Comparison of ENCODE assay signal across 8 cellular contexts in genomic region chr11:9313648-9314290, GRCh38. TPM values are rescaled to one million over a fixed set of nuclear protein-coding genes. Genes with fewer than 3 reads are reported as not detected.
DNase-seq lines count a peak whose midpoint lies in the region; ATAC-seq and TF ChIP-seq lines count a peak whose summit lies in the region.

No MANE protein-coding gene starts in this region.

- H3K4me3 ChIP-seq in DOHH2 (ENCODE audit: low read length) (peak overlapping the region; percentile 90), LNCaP clone FGC (ENCODE audit: low read depth, low read length) (peak overlapping the region; percentile 96), heart right ventricle (peak overlapping the region; percentile 71 to 98 (median 88)), psoas muscle (peak overlapping the region; percentile 97)

- H3K27ac ChIP-seq in DOHH2 (ENCODE audit: low read depth, low read length) (peak overlapping the region; percentile 72), heart right ventricle (peak overlapping the region; percentile 42 to 94 (median 86)), psoas muscle (peak overlapping the region; percentile 87)

- H3K9me2 ChIP-seq in DOHH2 (replicated peaks; ENCODE audit: control insufficient read depth, low read length): no peaks in the 10 kb centered on the region

- no peaks in the 10 kb centered on the region for H3K27me3 ChIP-seq in DOHH2 (ENCODE audit: control insufficient read depth, low read length)
- H3K27me3 ChIP-seq in heart right ventricle: peaks cover 0 to 6% (median 0%) of the 10 kb centered on the region in 7 donors
- no peaks in the 10 kb centered on the region for H3K27me3 ChIP-seq in psoas muscle (ENCODE audit: insufficient read depth in 3 of 3, low read length in 2 of 3)

- peak; percentile 39 for ATAC-seq in GM21528 (IDR thresholded peaks at IDR 0.05; ENCODE audit: low FRiP score, unreplicated experiment)
- ATAC-seq in heart right ventricle: peak in 6 of 8 donors; percentile 11 to 49 (median 39)
- ATAC-seq in psoas muscle: peak; percentile 6 to 36 (median 14)
- ATAC-seq in GM18520 (IDR thresholded peaks at IDR 0.05; ENCODE audit: unreplicated experiment): no peak

- TF ChIP-seq CTCF in DOHH2 (IDR thresholded peaks at IDR 0.05; ENCODE audit: low read depth, low read length, poor library complexity, severe bottlenecking): no peak
- TF ChIP-seq CTCF in LNCaP clone FGC (IDR thresholded peaks at IDR 0.05; ENCODE audit: control insufficient read depth, extremely low read depth, insufficient read depth): no peak
- TF ChIP-seq CTCF in heart right ventricle (IDR thresholded peaks at IDR 0.05): no peak
- no peak for TF ChIP-seq CTCF in psoas muscle (IDR thresholded peaks at IDR 0.05)

- WGBS in heart right ventricle, 2 donors: 1 to 2% methylated on average over 27 of the region's 27 CpGs
- WGBS in psoas muscle, 3 donors: 1 to 2% (median 1%) methylated on average over 27 of the region's 27 CpGs

- H3K9me3 ChIP-seq in DOHH2 (ENCODE audit: control insufficient read depth, insufficient read depth, low read length) (no peaks in the 10 kb centered on the region), heart right ventricle (no peaks in the 10 kb centered on the region), psoas muscle (no peaks in the 10 kb centered on the region)

- H3K4me1 ChIP-seq in DOHH2 (ENCODE audit: control insufficient read depth, low read length): peaks cover 26% of the 10 kb centered on the region
- H3K4me1 ChIP-seq in heart right ventricle: peaks cover 0 to 29% (median 15%) of the 10 kb centered on the region in 9 donors
- H3K4me1 ChIP-seq in psoas muscle: peaks cover 13% of the 10 kb centered on the region

- intact Hi-C loops in heart right ventricle (cut with DNase I) (loop anchor here in 8 of 10 donors (2.0 to 10.0 kb wide), 8 partner anchors 46 to 149 kb away; partner anchors contain the start of genes IPO7 (in 4 of the 8), DENND5A (in 1 of the 8) and ZNF143 (in 1 of the 8)), psoas muscle (cut with DNase I) (loop anchor here (1.0 to 5.0 kb wide), 3 partner anchors 46 to 71 kb away; partner anchors contain the start of genes DENND5A (in 2 of the 2) and IPO7 (in 1 of the 2))

- H3F3A ChIP-seq in DOHH2 (ENCODE audit: control insufficient read depth, insufficient read depth): 0 out of 2 replicates have a peak, but pooled peaks cover 3% of the 10 kb centered on the region

- H4K20me1 ChIP-seq in DOHH2 (ENCODE audit: control insufficient read depth, insufficient read depth, low read depth, low read length): no peaks in the 10 kb centered on the region

- 0 out of 2 replicates have a peak, but pooled peaks cover 2% of the 10 kb centered on the region for H3K36me3 ChIP-seq in DOHH2 (ENCODE audit: control insufficient read depth, low read length)
- no peaks in the 10 kb centered on the region for H3K36me3 ChIP-seq in heart right ventricle
- peaks cover 0 to 3% of the 10 kb centered on the region in 2 donors for H3K36me3 ChIP-seq in psoas muscle (ENCODE audit: insufficient read depth in 1 of 2, low read depth in 1 of 2)

- peaks cover 55% of the 10 kb centered on the region for H3K79me2 ChIP-seq in DOHH2 (ENCODE audit: control insufficient read depth, low read length)

- H3K4me2 ChIP-seq in DOHH2 (ENCODE audit: low read length): peak overlapping the region; percentile 75

- DNase-seq in LNCaP clone FGC (ENCODE audit: low read depth): peak; percentile 10
- DNase-seq in activated naive CD4-positive, alpha-beta T cell treated with anti-CD3 and anti-CD28 coated beads, Interleukin-2, amount 50 U/mL, for 16 hours: peak; percentile 27
- no peak for DNase-seq in heart right ventricle
- DNase-seq in psoas muscle: no peak
- DNase-seq in NOMO-1 (lab: John Stamatoyannopoulos, UW; ENCODE audit: unreplicated experiment in 2 of 2): no peak

RNA-seq across cellular contexts. Expression of gene TMEM41B, which starts 0.6 kb away (rescaled TPM):
- total RNA-seq in heart right ventricle (10 to 100 TPM; 17.2 to 25.1 (median 20.8) TPM), psoas muscle (10 to 100 TPM; 12.2 to 14.6 (median 13.8) TPM)
- polyA plus RNA-seq in heart right ventricle (10 to 100 TPM; 11.6 to 19.6 TPM), psoas muscle (10 to 100 TPM in 2 of 3 donors, 1 to 10 TPM in 1; 5.7 to 62.6 (median 18.7) TPM)

RNA-seq across cellular contexts. Expression of gene DENND5A, which starts 48.6 kb away (rescaled TPM):
- total RNA-seq in heart right ventricle: 100 to 1,000 TPM in 8 of 10 donors, 10 to 100 TPM in 2; 94.1 to 178 (median 122) TPM
- polyA plus RNA-seq in heart right ventricle: 10 to 100 TPM; 48.9 to 79.2 TPM
- total RNA-seq in psoas muscle: 10 to 100 TPM; 27.2 to 45.1 (median 32.3) TPM
- polyA plus RNA-seq in psoas muscle: 10 to 100 TPM; 27.4 to 82.1 (median 30.3) TPM

Comparison
In these comparisons a context has a peak if more than half of its experiments do, and no peak if none do; other contexts are left out.
1. DNase-seq: peak in LNCaP clone FGC (single experiment) and activated naive CD4-positive, alpha-beta T cell treated with anti-CD3 and anti-CD28 coated beads, Interleukin-2, amount 50 U/mL, for 16 hours (single experiment); none in heart right ventricle (0 of 2), psoas muscle (0 of 2) and NOMO-1 (0 of 2).
2. Peak in every context shown above with its lines, with median percentiles within 50 percentile points of each other: H3K27ac ChIP-seq and H3K4me3 ChIP-seq.